ENCODE assay signal across 2 cellular contexts in the genomic region with DNA sequence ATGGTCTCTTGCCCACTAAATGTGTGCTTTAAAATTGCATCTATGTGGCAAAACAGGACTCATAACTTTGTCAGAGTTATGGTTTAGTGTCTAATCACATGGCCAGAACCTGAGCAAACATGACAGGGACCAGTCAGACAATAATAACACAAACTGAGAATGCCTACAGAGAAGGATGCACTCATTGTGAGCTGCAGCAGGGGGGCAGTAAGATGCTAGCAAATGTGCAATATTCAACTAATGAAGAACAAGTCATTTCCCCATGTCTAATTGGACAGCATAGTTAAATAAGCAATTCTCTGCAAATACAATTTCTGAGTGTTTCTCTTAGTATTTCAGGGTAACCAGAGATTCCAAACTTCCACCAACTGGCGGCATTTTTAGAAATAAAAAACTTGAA.
TF ChIP-seq lines count a peak whose summit lies in the region.

No MANE protein-coding gene starts in this region.

TF ChIP-seq in SK-N-SH, 30 proteins besides CTCF, POLR2A, EP300 and RAD21 (continued from another document):
- no peak for TF ChIP-seq REST (IDR thresholded peaks at IDR 0.05; ENCODE audit: low read depth, low read length)
- TF ChIP-seq, protein P1, sequence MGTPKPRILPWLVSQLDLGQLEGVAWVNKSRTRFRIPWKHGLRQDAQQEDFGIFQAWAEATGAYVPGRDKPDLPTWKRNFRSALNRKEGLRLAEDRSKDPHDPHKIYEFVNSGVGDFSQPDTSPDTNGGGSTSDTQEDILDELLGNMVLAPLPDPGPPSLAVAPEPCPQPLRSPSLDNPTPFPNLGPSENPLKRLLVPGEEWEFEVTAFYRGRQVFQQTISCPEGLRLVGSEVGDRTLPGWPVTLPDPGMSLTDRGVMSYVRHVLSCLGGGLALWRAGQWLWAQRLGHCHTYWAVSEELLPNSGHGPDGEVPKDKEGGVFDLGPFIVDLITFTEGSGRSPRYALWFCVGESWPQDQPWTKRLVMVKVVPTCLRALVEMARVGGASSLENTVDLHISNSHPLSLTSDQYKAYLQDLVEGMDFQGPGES (IDR thresholded peaks at IDR 0.05; ENCODE audit: low read depth, low read length) = no peak
- no peak for TF ChIP-seq TEAD4 (IDR thresholded peaks at IDR 0.05; ENCODE audit: borderline replicate concordance, insufficient read depth)

TF ChIP-seq in SK-N-SH treated with all-trans-retinoic acid at 6 μM for 48 hours, 23 proteins besides CTCF, POLR2A, EP300 and RAD21 (continued from another document):
- TF ChIP-seq CSRNP3 (CRISPR knock-in tag; IDR thresholded peaks at IDR 0.05) (no peak), SNAI2 (CRISPR knock-in tag; IDR thresholded peaks at IDR 0.05) (no peak), RARB (CRISPR knock-in tag; IDR thresholded peaks at IDR 0.05) (no peak), ZFP30 (CRISPR knock-in tag; IDR thresholded peaks at IDR 0.05) (no peak), TSHZ2 (CRISPR knock-in tag; IDR thresholded peaks at IDR 0.05) (no peak), CREB5 (CRISPR knock-in tag; IDR thresholded peaks at IDR 0.05; ENCODE audit: low read depth) (no peak)
